12 cellular contexts compared by ENCODE assay signal in genomic region chr15:76342382-76343201, GRCh38. TPM values are rescaled to one million over a fixed set of nuclear protein-coding genes. Genes with fewer than 3 reads are reported as not detected.
DNase-seq lines count a peak whose midpoint lies in the region; ATAC-seq, FAIRE-seq and TF ChIP-seq lines count a peak whose summit lies in the region.
"Had no signal": no experiment of that assay in that cellular context is flagged by ENCODE, and none has a peak within 500 bp of the region (broad histone marks: within the 10 kb centered on the region; RNA-seq: fewer than 3 reads in every experiment).

No MANE protein-coding gene starts in this region.

- H3K27ac ChIP-seq in colonic mucosa, result no peak overlapping the region
- H3K27ac ChIP-seq: adrenal gland had no signal

- peak overlapping the region; percentile 83 for H3K4me3 Mint-ChIP-seq in natural killer cell

- TF ChIP-seq CTCF in BJ (IDR thresholded peaks at IDR 0.05; ENCODE audit: insufficient read depth, low read depth, low read length) (no peak), colonic mucosa (IDR thresholded peaks at IDR 0.05) (no peak), natural killer cell (IDR thresholded peaks at IDR 0.05) (no peak), omental fat pad (IDR thresholded peaks at IDR 0.05) (no peak)

- H3K9me3 ChIP-seq in colonic mucosa, result no peaks in the 10 kb centered on the region
- H3K9me3 ChIP-seq: adrenal gland had no signal

- no peak overlapping the region for H3K9ac ChIP-seq in colonic mucosa (ENCODE audit: low read depth in 2 of 2, low read length in 2 of 2)

- peaks cover 6% of the 10 kb centered on the region for H3K36me3 Mint-ChIP-seq in natural killer cell

- no peaks in the 10 kb centered on the region for H3K27me3 ChIP-seq in BJ (ENCODE audit: control insufficient read depth, insufficient read depth, low read length)
- H3K27me3 ChIP-seq in colonic mucosa, result peaks cover 98% of the 10 kb centered on the region

- H3K27ac Mint-ChIP-seq in natural killer cell, result no peak overlapping the region

- H3K27me3 Mint-ChIP-seq in natural killer cell (ENCODE audit: low read depth in 2 of 2), result peaks cover 57 to 61% of the 10 kb centered on the region in 2 donors

- DNase-seq in BJ (ENCODE audit: low read depth) (no peak), GM12891 (ENCODE audit: insufficient read length, low spot score) (no peak), colonic mucosa (peak; percentile 42), natural killer cell (no peak), omental fat pad (ENCODE audit: low spot score) (no peak), left lobe of liver (ENCODE audit: low spot score) (no peak)
- DNase-seq: adrenal gland; NCI-H446 treated with DMSO at 0.1 percent for 48 hours; stimulated activated CD4-positive, alpha-beta T cell treated with anti-CD3 and anti-CD28 coated beads, Interleukin-4, amount 100 ng/mL, for 24 hours had no signal

- CTCF ChIA-PET in BJ (lab: Yijun Ruan, JAX), result no interaction called here

- H3K4me1 Mint-ChIP-seq in natural killer cell, result peaks cover 50 to 62% of the 10 kb centered on the region in 2 donors

- FAIRE-seq in GM12891 (lab: Jason Lieb, UNC), result peak; percentile 56

- intact Hi-C loops in colonic mucosa (cut with DNase I) (no loop called here), natural killer cell (cut with micrococcal nuclease) (loop anchor here (5.0 kb wide), 1 partner anchor 55 kb away; no protein-coding TSS in a partner anchor)

- POLR2A ChIA-PET in BJ (lab: Charles Lee), result no interaction called here

- H3K4me3 ChIP-seq in BJ (ENCODE audit: low read depth, low read length) (peak overlapping the region; percentile 23), colonic mucosa (peak overlapping the region; percentile 35)

- H3K36me3 ChIP-seq in BJ (ENCODE audit: control insufficient read depth, insufficient read depth, low read length) (peaks cover 13% of the 10 kb centered on the region), colonic mucosa (no peaks in the 10 kb centered on the region)
- H3K36me3 ChIP-seq: adrenal gland had no signal

- H3K9me3 Mint-ChIP-seq in natural killer cell, result no peaks in the 10 kb centered on the region
- H3K9me3 Mint-ChIP-seq: T-helper 1 cell treated with Interleukin-12 subunit alpha and Interleukin-12 subunit beta and Interleukin-4 antibody, amounts not matched to agents 30 μg/mL and 1 μg/mL, for 36 hours had no signal

- no peak for TF ChIP-seq POLR2A in GM12891 (IDR thresholded peaks at IDR 0.05; ENCODE audit: low read depth, low read length)

- peaks cover 43% of the 10 kb centered on the region for H3K4me1 ChIP-seq in colonic mucosa

- peak in 2 of 3 donors; percentile 4 to 11 for ATAC-seq in natural killer cell
- ATAC-seq in GM19467 (IDR thresholded peaks at IDR 0.05; ENCODE audit: unreplicated experiment), result no peak
- ATAC-seq in HG03095 (IDR thresholded peaks at IDR 0.05; ENCODE audit: unreplicated experiment), result no peak
- ATAC-seq in omental fat pad (ENCODE audit: low FRiP score), result no peak
- no peak for ATAC-seq in left lobe of liver

TF ChIP-seq in GM12891, 5 proteins besides CTCF, POLR2A, EP300 and RAD21:
- TF ChIP-seq TAF1 (IDR thresholded peaks at IDR 0.05; ENCODE audit: low read depth, low read length), result no peak
- no peak for TF ChIP-seq POLR2AphosphoS5 (IDR thresholded peaks at IDR 0.05; ENCODE audit: low read depth, low read length)
- TF ChIP-seq PAX5 (IDR thresholded peaks at IDR 0.05; ENCODE audit: insufficient read depth, low read length, severe bottlenecking), result no peak
- TF ChIP-seq POU2F2 (IDR thresholded peaks at IDR 0.05; ENCODE audit: low read depth, low read length), result no peak
- no peak for TF ChIP-seq SPI1 (IDR thresholded peaks at IDR 0.05; ENCODE audit: low read depth, low read length)

RNA-seq across cellular contexts. Expression of gene ISL2, which starts 6.0 kb away (rescaled TPM):
- polyA plus RNA-seq in BJ (2011; rRNA removed), result 5.0 and 7.7 TPM in 2 replicates
- 4.2 and 4.3 TPM in 2 replicates for polyA minus RNA-seq in BJ (2011; rRNA and poly(A)+ RNA removed)
- 2.6 TPM for polyA plus RNA-seq in GM12891 (2012; ENCODE audit: low read depth, missing spikeins)
- total RNA-seq in colonic mucosa (under 1 TPM; 0.13 to 0.35 TPM), natural killer cell (not detected), omental fat pad (1 to 10 TPM in 1 of 4 donors, under 1 TPM in 2, not detected in 1; 0.24 to 1.1 (median 0.75) TPM), left lobe of liver (not detected)

RNA-seq across cellular contexts. Expression of gene ETFA, which starts 31.3 kb away (rescaled TPM):
- 113 and 173 TPM in 2 replicates for polyA plus RNA-seq in BJ (2011; rRNA removed)
- 53.5 and 54.6 TPM in 2 replicates for polyA minus RNA-seq in BJ (2011; rRNA and poly(A)+ RNA removed)
- 213 TPM for polyA plus RNA-seq in GM12891 (2012; ENCODE audit: low read depth, missing spikeins)
- total RNA-seq in colonic mucosa (100 to 1,000 TPM; 300 to 366 TPM), natural killer cell (10 to 100 TPM; 71.9 to 93.1 (median 79.8) TPM), omental fat pad (100 to 1,000 TPM in 3 of 4 donors, 10 to 100 TPM in 1; 89.9 to 144 (median 114) TPM), left lobe of liver (291 TPM)

Comparison
In these comparisons a context has a peak if more than half of its experiments do, and no peak if none do; other contexts are left out.
1. ATAC-seq: peak in natural killer cell (2 of 3); none in GM19467 (single experiment), HG03095 (single experiment), omental fat pad (single experiment) and left lobe of liver (single experiment).